Comparison of ENCODE assay signal across 19 cellular contexts in the genomic region with DNA sequence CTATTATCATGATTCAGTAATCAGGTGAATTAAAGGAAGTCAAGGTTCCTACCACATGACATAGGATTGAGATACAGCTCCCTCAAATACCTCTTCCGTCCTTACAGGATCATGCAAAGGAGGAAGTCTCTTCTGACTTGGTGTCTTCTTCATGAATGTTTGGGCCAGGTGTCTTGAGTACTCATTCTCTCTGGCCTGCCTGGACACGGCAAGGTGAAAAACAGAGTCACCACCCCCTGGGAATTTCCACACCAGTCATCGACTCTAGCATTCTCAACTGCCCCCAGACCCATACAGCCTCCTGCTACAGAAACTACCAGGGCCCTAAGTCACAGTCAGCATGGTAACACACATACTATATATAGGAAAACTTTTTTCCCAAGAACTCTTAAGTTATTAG. TPM values are rescaled to one million over a fixed set of nuclear protein-coding genes. Genes with fewer than 3 reads are reported as not detected.
DNase-seq lines count a peak whose midpoint lies in the region; ATAC-seq, FAIRE-seq and TF ChIP-seq lines count a peak whose summit lies in the region.
"Had no signal": no experiment of that assay in that cellular context is flagged by ENCODE, and none has a peak within 500 bp of the region (broad histone marks: within the 10 kb centered on the region; RNA-seq: fewer than 3 reads in every experiment).

No MANE protein-coding gene starts in this region.

- no peak for FAIRE-seq in HepG2 (lab: Jason Lieb, UNC)
- FAIRE-seq: A204.1, GM18507 had no signal

- H3K4me2 ChIP-seq in IMR-90 (ENCODE audit: low read depth, low read length) = no peak overlapping the region
- H3K4me2 ChIP-seq in HepG2 (ENCODE audit: low read depth, low read length) = no peak overlapping the region

- peak overlapping the region; percentile 25; the same call in 1 of the 2 replicates for H2AK5ac ChIP-seq in IMR-90 (ENCODE audit: low read depth, low read length)

- H2BK20ac ChIP-seq in IMR-90 (ENCODE audit: low read depth, low read length) = peak overlapping the region; percentile 53; the same call in 1 of the 2 replicates

- H2AFZ ChIP-seq in IMR-90 (replicated peaks; ENCODE audit: low read length, poor library complexity) (no peak overlapping the region), HepG2 (ENCODE audit: low read length) (no peak overlapping the region)

- H2BK5ac ChIP-seq in IMR-90 (ENCODE audit: low read depth, low read length, poor library complexity, severe bottlenecking) = peak overlapping the region; percentile 86

- no peak overlapping the region for H4K8ac ChIP-seq in IMR-90 (ENCODE audit: low read depth in 2 of 2, low read length in 2 of 2)

- WGBS in IMR-90 (ENCODE audit: extremely low coverage in 2 of 2, insufficient read length in 1 of 2), 2 experiments = 100% methylated on average over 1 of the region's 3 CpGs; no CpG with 5 or more reads in 1 of the 2 experiments
- 93% methylated on average over 3 of the region's 3 CpGs for WGBS in HepG2 (ENCODE audit: low lambda C conversion rate)

- TF ChIP-seq POLR2A in IMR-90 (IDR thresholded peaks at IDR 0.05; ENCODE audit: low read depth, low read length) = no peak
- TF ChIP-seq POLR2A in uterus (IDR thresholded peaks at IDR 0.05) = no peak
- TF ChIP-seq POLR2A in HepG2 (IDR thresholded peaks at IDR 0.05; ENCODE audit: insufficient read depth in 1 of 2, low read depth in 2 of 2, low read length in 2 of 2) = no peak

- H3K4me3 Mint-ChIP-seq in activated naive CD4-positive, alpha-beta T cell treated with anti-CD3 and anti-CD28 coated beads, Interleukin-2, amount 10 ng/mL, durations not matched to agents 7 days and 5 days = no peak overlapping the region

- TF ChIP-seq CTCF in IMR-90 (conservative IDR thresholded peaks at IDR 0.05; ENCODE audit: low read depth, low read length) (no peak), epithelial cell of esophagus (IDR thresholded peaks at IDR 0.05; ENCODE audit: insufficient read depth, low read depth, low read length, missing control alignments) (no peak), uterus (IDR thresholded peaks at IDR 0.05) (no peak), HepG2 (CRISPR knock-in tag; IDR thresholded peaks at IDR 0.05) (no peak)

- H4K5ac ChIP-seq in IMR-90 (ENCODE audit: low read depth, low read length) = no peak overlapping the region

- BruUV-seq in IMR-90 (replicated peaks; lab: Mats Ljungman, UMichigan) = no TSS peak
- BruUV-seq in HepG2 (replicated peaks; lab: Mats Ljungman, UMichigan) = no TSS peak

- H3K4me1 Mint-ChIP-seq in activated naive CD4-positive, alpha-beta T cell treated with anti-CD3 and anti-CD28 coated beads, Interleukin-2, amount 10 ng/mL, durations not matched to agents 7 days and 5 days = no peaks in the 10 kb centered on the region

- H2BK15ac ChIP-seq in IMR-90 (ENCODE audit: low read depth, low read length) = peak overlapping the region; percentile 67; the same call in 2 of the 3 replicates

- no peak overlapping the region for H3K9ac ChIP-seq in IMR-90 (ENCODE audit: low read depth, low read length)
- H3K9ac ChIP-seq in HepG2 (ENCODE audit: insufficient read depth, low read depth, low read length) = no peak overlapping the region

- no peak for TF ChIP-seq EP300 in HepG2 (IDR thresholded peaks at IDR 0.05; ENCODE audit: low read depth in 2 of 2, low read length in 2 of 2)
- TF ChIP-seq EP300 in HepG2 (CRISPR knock-in tag; IDR thresholded peaks at IDR 0.05; ENCODE audit: borderline replicate concordance) = no peak

- H3K27ac ChIP-seq in IMR-90 (ENCODE audit: insufficient read depth, low read length) (peak overlapping the region; percentile 7; the same call in 1 of the 2 replicates), uterus (peak overlapping the region; percentile 77 to 85), HepG2 (ENCODE audit: extremely low read length, insufficient read depth, low read length) (no peak overlapping the region)
- H3K27ac ChIP-seq: Peyer's patch had no signal

- TF ChIP-seq RAD21 in IMR-90 (IDR thresholded peaks at IDR 0.05; ENCODE audit: low read length) = no peak
- TF ChIP-seq RAD21 in HepG2 (CRISPR knock-in tag; IDR thresholded peaks at IDR 0.05) = no peak

- H3K9me3 ChIP-seq in IMR-90 (ENCODE audit: control insufficient read depth, insufficient read depth, low read length) (peaks cover 5% of the 10 kb centered on the region; the same call in 1 of the 2 replicates), uterus (no peaks in the 10 kb centered on the region), HepG2 (ENCODE audit: low read length) (no peaks in the 10 kb centered on the region)
- H3K9me3 ChIP-seq: Caco-2, Peyer's patch had no signal

- H3K4ac ChIP-seq in IMR-90 (ENCODE audit: low read depth, low read length) = peak overlapping the region; percentile 53

- POLR2A ChIA-PET in IMR-90 (lab: Charles Lee; ENCODE audit: unreplicated experiment) (interaction anchor here (0.5 kb wide), 1 partner anchor 13 kb away, joined by 3 read pairs; no protein-coding TSS in a partner anchor), HepG2 (lab: Yijun Ruan, JAX) (no interaction called here)

- H3K56ac ChIP-seq in IMR-90 (ENCODE audit: extremely low read depth, insufficient read depth, low read length) = no peak overlapping the region

- dilution Hi-C loops in IMR-90 (cut with HindIII; ENCODE audit: low sequenced_read_pairs, unreplicated experiment) = no loop called here

- no peak for ATAC-seq in activated naive CD4-positive, alpha-beta T cell treated with anti-CD3 and anti-CD28 coated beads, Interleukin-2, amount 50 U/mL, for 72 hours
- ATAC-seq in IMR-90 (ENCODE audit: low read depth) (no peak), HepG2 (no peak)

- H3K9me3 Mint-ChIP-seq in activated naive CD4-positive, alpha-beta T cell treated with anti-CD3 and anti-CD28 coated beads, Interleukin-2, amount 50 U/mL, for 72 hours = no peaks in the 10 kb centered on the region
- H3K9me3 Mint-ChIP-seq in activated naive CD4-positive, alpha-beta T cell treated with anti-CD3 and anti-CD28 coated beads, Interleukin-2, amount 10 ng/mL, durations not matched to agents 7 days and 5 days = no peaks in the 10 kb centered on the region

- H3K4me1 ChIP-seq in IMR-90 (ENCODE audit: control insufficient read depth, insufficient read depth, low read length) (peaks cover 41% of the 10 kb centered on the region), uterus (peaks cover 0 to 14% of the 10 kb centered on the region in 2 donors), HepG2 (ENCODE audit: insufficient read depth, low read length) (no peaks in the 10 kb centered on the region)
- H3K4me1 ChIP-seq: Caco-2, Peyer's patch had no signal

- no peak overlapping the region for H2AK9ac ChIP-seq in IMR-90 (replicated peaks; ENCODE audit: low read depth, low read length, poor library complexity)

- intact Hi-C loops in IMR-90 (cut with micrococcal nuclease) = loop anchor here (5.0 kb wide), 1 partner anchor 40 kb away; no protein-coding TSS in a partner anchor
- intact Hi-C loops in uterus (cut with DNase I; ENCODE audit: low total_unique reads) = no loop called here
- intact Hi-C loops in HepG2 (cut with micrococcal nuclease; ENCODE audit: unreplicated experiment) = no loop called here

- H3K36me3 Mint-ChIP-seq in activated naive CD4-positive, alpha-beta T cell treated with anti-CD3 and anti-CD28 coated beads, Interleukin-2, amount 50 U/mL, for 72 hours = peaks cover 0 to 5% of the 10 kb centered on the region in 2 donors
- peaks cover 24% of the 10 kb centered on the region for H3K36me3 Mint-ChIP-seq in activated naive CD4-positive, alpha-beta T cell treated with anti-CD3 and anti-CD28 coated beads, Interleukin-2, amount 10 ng/mL, durations not matched to agents 7 days and 5 days

- H3K18ac ChIP-seq in IMR-90 (ENCODE audit: low read depth, low read length) = no peak overlapping the region; the same call in 1 of the 2 replicates

- H4K91ac ChIP-seq in IMR-90 (ENCODE audit: insufficient read depth, low read depth, low read length) = 0 out of 2 replicates have a peak overlapping the region, but pooled peaks have one; percentile 54

- peaks cover 49% of the 10 kb centered on the region for H3K9me1 ChIP-seq in IMR-90 (ENCODE audit: insufficient read depth, low read length)

- H3K36me3 ChIP-seq in IMR-90 (ENCODE audit: control insufficient read depth, insufficient read depth, low read length) = peaks cover 8% of the 10 kb centered on the region
- H3K36me3 ChIP-seq in uterus = no peaks in the 10 kb centered on the region
- peaks cover 0 to 9% of the 10 kb centered on the region in 2 experiments; a peak in 3 of 5 replicates for H3K36me3 ChIP-seq in HepG2 (replicated peaks in 1 of 2; ENCODE audit: control insufficient read depth in 1 of 2, insufficient read depth in 2 of 2, low read length in 2 of 2)

- H3K79me1 ChIP-seq in IMR-90 (ENCODE audit: low read depth in 1 of 2, low read length in 2 of 2) = peaks cover 20 to 53% of the 10 kb centered on the region in 2 experiments; a peak in 3 of 4 replicates

- peak overlapping the region; percentile 38 for H2BK120ac ChIP-seq in IMR-90 (ENCODE audit: low read depth, low read length)

- no peaks in the 10 kb centered on the region for H3K79me2 ChIP-seq in HepG2 (ENCODE audit: insufficient read depth, low read length)

- H3K4me3 ChIP-seq in IMR-90 (ENCODE audit: insufficient read depth, low read depth, low read length) (no peak overlapping the region), epithelial cell of esophagus (ENCODE audit: low read length) (no peak overlapping the region), uterus (no peak overlapping the region), HepG2 (replicated peaks in 1 of 3; ENCODE audit: insufficient read depth in 1 of 3, low read depth in 2 of 3, low read length in 3 of 3) (no peak overlapping the region)
- H3K4me3 ChIP-seq: Peyer's patch had no signal

- CTCF ChIA-PET in activated naive CD4-positive, alpha-beta T cell treated with anti-CD3 and anti-CD28 coated beads, Interleukin-2, amount 10 ng/mL, durations not matched to agents 7 days and 5 days (lab: Charles Lee) = no interaction called here
- CTCF ChIA-PET in IMR-90 (lab: Yijun Ruan, JAX) = no interaction called here
- CTCF ChIA-PET in HepG2 (lab: Yijun Ruan, JAX; ENCODE audit: low intra/inter-chr PET ratio, low total read pairs) = no interaction called here

- no peaks in the 10 kb centered on the region for H3K27me3 ChIP-seq in IMR-90 (ENCODE audit: control insufficient read depth, insufficient read depth, low read length)
- no peaks in the 10 kb centered on the region for H3K27me3 ChIP-seq in uterus
- no peaks in the 10 kb centered on the region for H3K27me3 ChIP-seq in HepG2 (ENCODE audit: control insufficient read depth in 1 of 2, insufficient read depth in 2 of 2, low read length in 2 of 2)
- H3K27me3 ChIP-seq: Peyer's patch had no signal

- in situ Hi-C loops in IMR-90 (cut with MboI; ENCODE audit: low sequenced_read_pairs) (no loop called here), HepG2 (cut with HindIII; ENCODE audit: extremely low pct_ligation_motif_present, low pct_unique_long_range_greater_than_20kb) (no loop called here)

- peak overlapping the region; percentile 5 to 8 for H3K27ac Mint-ChIP-seq in activated naive CD4-positive, alpha-beta T cell treated with anti-CD3 and anti-CD28 coated beads, Interleukin-2, amount 50 U/mL, for 72 hours
- no peak overlapping the region for H3K27ac Mint-ChIP-seq in activated naive CD4-positive, alpha-beta T cell treated with anti-CD3 and anti-CD28 coated beads, Interleukin-2, amount 10 ng/mL, durations not matched to agents 7 days and 5 days

- no peaks in the 10 kb centered on the region for H3K27me3 Mint-ChIP-seq in activated naive CD4-positive, alpha-beta T cell treated with anti-CD3 and anti-CD28 coated beads, Interleukin-2, amount 10 ng/mL, durations not matched to agents 7 days and 5 days

- no peak overlapping the region for H3K14ac ChIP-seq in IMR-90 (replicated peaks; ENCODE audit: low read depth, low read length)

- DNase-seq in activated naive CD4-positive, alpha-beta T cell treated with anti-CD3 and anti-CD28 coated beads, Interleukin-2, amount 50 U/mL, for 72 hours (ENCODE audit: low spot score in 2 of 2) = no peak
- DNase-seq in activated naive CD4-positive, alpha-beta T cell treated with anti-CD3 and anti-CD28 coated beads, Interleukin-2, amount 10 ng/mL, durations not matched to agents 7 days and 5 days = no peak
- DNase-seq in IMR-90 = no peak
- DNase-seq in epithelial cell of esophagus (ENCODE audit: low read depth) = peak; percentile 70
- DNase-seq in uterus = no peak
- no peak for DNase-seq in HepG2 (ENCODE audit: low spot score)
- DNase-seq in dedifferentiated amniotic fluid mesenchymal stem cell (ENCODE audit: extremely low spot score) = no peak
- no peak for DNase-seq in NCI-H1417 (lab: John Stamatoyannopoulos, UW)
- DNase-seq: Caco-2, DMS53, GOT3, KG1, NCI-H146, NCI-H2081, NCI-H82, Peyer's patch, SHP77 had no signal

- peak overlapping the region; percentile 17; the same call in 1 of the 2 replicates for H3K23ac ChIP-seq in IMR-90 (ENCODE audit: low read depth, low read length)

- no peaks in the 10 kb centered on the region for H4K20me1 ChIP-seq in IMR-90 (ENCODE audit: insufficient read depth, low read length)
- H4K20me1 ChIP-seq in HepG2 (ENCODE audit: insufficient read depth, low read length) = no peaks in the 10 kb centered on the region; the same call in 1 of the 2 replicates

RNA-seq across cellular contexts. Expression of a gene that starts 44.9 kb away (rescaled TPM):
- total RNA-seq in activated naive CD4-positive, alpha-beta T cell treated with anti-CD3 and anti-CD28 coated beads, Interleukin-2, amount 50 U/mL, for 72 hours = under 1 TPM in 1 of 2 donors, not detected in 1; 0.49 TPM
- total RNA-seq in IMR-90 (2012; rRNA removed) = 23.8 and 26.7 TPM in 2 replicates
- 79.3 and 81.8 TPM in 2 replicates for polyA plus RNA-seq in IMR-90 (2012; rRNA removed)
- polyA plus RNA-seq in IMR-90 (2012; cell fraction: cytosol; rRNA removed) = 49.1 and 65.1 TPM in 2 replicates
- polyA plus RNA-seq in IMR-90 (2012; cell fraction: nucleus; rRNA removed; ENCODE audit: low replicate concordance) = 57.1 and 111 TPM in 2 replicates
- 10 to 100 TPM; 18.8 to 70.6 (median 35.1) TPM for total RNA-seq in uterus
- total RNA-seq in HepG2 (2016; rRNA removed; fragmentation: Illumina TruSeq; extraction: Trizol) = 0.18 and 0.20 TPM in 2 replicates
- 0.09 TPM in 1 of 2 replicates, not detected in the other for total RNA-seq in HepG2 (2016; cell fraction: cytosol; rRNA removed; fragmentation: Illumina TruSeq; extraction: Trizol; ENCODE audit: low read depth)
- total RNA-seq in HepG2 (2016; cell fraction: insoluble cytoplasmic fraction; rRNA removed; fragmentation: Illumina TruSeq; extraction: Trizol) = 0.10 and 0.41 TPM in 2 replicates
- 0.06 TPM in 1 of 2 replicates, not detected in the other for total RNA-seq in HepG2 (2016; cell fraction: membrane; rRNA removed; fragmentation: Illumina TruSeq; extraction: Trizol)
- total RNA-seq in HepG2 (2016; cell fraction: nucleus; rRNA removed; fragmentation: Illumina TruSeq; extraction: Trizol) = 0.28 and 0.84 TPM in 2 replicates
- 0.41 and 0.46 TPM in 2 replicates for polyA plus RNA-seq in HepG2 (2011; rRNA removed)
- polyA plus RNA-seq in HepG2 (2011; cell fraction: cytosol; rRNA removed) = 0.32 and 0.35 TPM in 2 replicates
- polyA plus RNA-seq in HepG2 (2011; cell fraction: nucleus; rRNA removed) = 1.4 and 1.5 TPM in 2 replicates
- polyA plus RNA-seq in HepG2 (2012) = 0.27 and 0.68 TPM in 2 replicates
- polyA plus RNA-seq in HepG2 (2016; cell fraction: cytosol; fragmentation: Illumina TruSeq; extraction: Trizol; ENCODE audit: low read depth) = 0.06 TPM in 1 of 2 replicates, not detected in the other
- 0.12 and 0.17 TPM in 2 replicates for polyA plus RNA-seq in HepG2 (2016; cell fraction: insoluble cytoplasmic fraction; fragmentation: Illumina TruSeq; extraction: Trizol; ENCODE audit: low read depth)
- 0.07 and 0.09 TPM in 2 replicates for polyA plus RNA-seq in HepG2 (2016; cell fraction: membrane; fragmentation: Illumina TruSeq; extraction: Trizol; ENCODE audit: low read depth)
- 0.64 and 0.72 TPM in 2 replicates for polyA plus RNA-seq in HepG2 (2016; cell fraction: nucleus; fragmentation: Illumina TruSeq; extraction: Trizol; ENCODE audit: insufficient read depth, low read depth)
- polyA minus RNA-seq in HepG2 (2011; rRNA and poly(A)+ RNA removed; ENCODE audit: low replicate concordance) = 0.44 and 1.1 TPM in 2 replicates
- 0.35 and 0.89 TPM in 2 replicates for polyA minus RNA-seq in HepG2 (2011; cell fraction: cytosol; rRNA and poly(A)+ RNA removed)
- 0.52 and 0.99 TPM in 2 replicates for polyA minus RNA-seq in HepG2 (2011; cell fraction: nucleus; rRNA and poly(A)+ RNA removed)

RNA-seq across cellular contexts. Expression of a gene that starts 55.9 kb away (rescaled TPM):
- 10 to 100 TPM; 30.1 to 47.1 TPM for total RNA-seq in activated naive CD4-positive, alpha-beta T cell treated with anti-CD3 and anti-CD28 coated beads, Interleukin-2, amount 50 U/mL, for 72 hours
- total RNA-seq in IMR-90 (2012; rRNA removed) (38.3 and 39.3 TPM in 2 replicates), uterus (10 to 100 TPM in 3 of 4 donors, 1 to 10 TPM in 1; 2.1 to 33.8 (median 22.3) TPM), HepG2 (2016; rRNA removed; fragmentation: Illumina TruSeq; extraction: Trizol) (18.4 and 21.3 TPM in 2 replicates)
- polyA plus RNA-seq in IMR-90 (2012; rRNA removed) (30.0 and 34.4 TPM in 2 replicates), HepG2 (2011; rRNA removed) (25.4 and 29.6 TPM in 2 replicates)
- polyA plus RNA-seq in IMR-90 (2012; cell fraction: cytosol; rRNA removed) = 20.5 and 23.7 TPM in 2 replicates
- 51.1 and 52.7 TPM in 2 replicates for polyA plus RNA-seq in IMR-90 (2012; cell fraction: nucleus; rRNA removed; ENCODE audit: low replicate concordance)
- total RNA-seq in HepG2 (2016; cell fraction: cytosol; rRNA removed; fragmentation: Illumina TruSeq; extraction: Trizol; ENCODE audit: low read depth) = 3.5 TPM in 2 replicates
- 19.8 and 20.9 TPM in 2 replicates for total RNA-seq in HepG2 (2016; cell fraction: insoluble cytoplasmic fraction; rRNA removed; fragmentation: Illumina TruSeq; extraction: Trizol)
- total RNA-seq in HepG2 (2016; cell fraction: membrane; rRNA removed; fragmentation: Illumina TruSeq; extraction: Trizol) = 9.2 and 9.5 TPM in 2 replicates
- total RNA-seq in HepG2 (2016; cell fraction: nucleus; rRNA removed; fragmentation: Illumina TruSeq; extraction: Trizol) = 26.2 and 29.2 TPM in 2 replicates
- 24.2 and 28.0 TPM in 2 replicates for polyA plus RNA-seq in HepG2 (2011; cell fraction: cytosol; rRNA removed)
- polyA plus RNA-seq in HepG2 (2011; cell fraction: nucleus; rRNA removed) = 48.2 and 52.6 TPM in 2 replicates
- 12.5 and 16.0 TPM in 2 replicates for polyA plus RNA-seq in HepG2 (2012)
- polyA plus RNA-seq in HepG2 (2016; cell fraction: cytosol; fragmentation: Illumina TruSeq; extraction: Trizol; ENCODE audit: low read depth) = 1.2 TPM in 2 replicates
- 14.8 and 15.3 TPM in 2 replicates for polyA plus RNA-seq in HepG2 (2016; cell fraction: insoluble cytoplasmic fraction; fragmentation: Illumina TruSeq; extraction: Trizol; ENCODE audit: low read depth)
- 4.1 and 4.7 TPM in 2 replicates for polyA plus RNA-seq in HepG2 (2016; cell fraction: membrane; fragmentation: Illumina TruSeq; extraction: Trizol; ENCODE audit: low read depth)
- 26.0 and 27.0 TPM in 2 replicates for polyA plus RNA-seq in HepG2 (2016; cell fraction: nucleus; fragmentation: Illumina TruSeq; extraction: Trizol; ENCODE audit: insufficient read depth, low read depth)
- 135 and 167 TPM in 2 replicates for polyA minus RNA-seq in HepG2 (2011; rRNA and poly(A)+ RNA removed; ENCODE audit: low replicate concordance)
- 14.9 and 19.7 TPM in 2 replicates for polyA minus RNA-seq in HepG2 (2011; cell fraction: cytosol; rRNA and poly(A)+ RNA removed)
- polyA minus RNA-seq in HepG2 (2011; cell fraction: nucleus; rRNA and poly(A)+ RNA removed) = 60.0 and 62.0 TPM in 2 replicates

RNA-seq across cellular contexts. Expression of a gene that starts 56.0 kb away (rescaled TPM):
- total RNA-seq in activated naive CD4-positive, alpha-beta T cell treated with anti-CD3 and anti-CD28 coated beads, Interleukin-2, amount 50 U/mL, for 72 hours = 10 to 100 TPM; 74.1 to 94.5 TPM
- total RNA-seq in IMR-90 (2012; rRNA removed) (37.1 and 39.7 TPM in 2 replicates), uterus (100 to 1,000 TPM in 1 of 4 donors, 10 to 100 TPM in 2, 1 to 10 TPM in 1; 6.4 to 116 (median 46.6) TPM), HepG2 (2016; rRNA removed; fragmentation: Illumina TruSeq; extraction: Trizol) (44.4 and 70.8 TPM in 2 replicates)
- polyA plus RNA-seq in IMR-90 (2012; rRNA removed) (33.3 and 45.5 TPM in 2 replicates), HepG2 (2011; rRNA removed) (26.2 and 31.0 TPM in 2 replicates)
- polyA plus RNA-seq in IMR-90 (2012; cell fraction: cytosol; rRNA removed) = 3.9 and 9.4 TPM in 2 replicates
- 1.9 and 19.2 TPM in 2 replicates for polyA plus RNA-seq in IMR-90 (2012; cell fraction: nucleus; rRNA removed; ENCODE audit: low replicate concordance)
- 6.5 and 7.9 TPM in 2 replicates for total RNA-seq in HepG2 (2016; cell fraction: cytosol; rRNA removed; fragmentation: Illumina TruSeq; extraction: Trizol; ENCODE audit: low read depth)
- 47.2 and 70.6 TPM in 2 replicates for total RNA-seq in HepG2 (2016; cell fraction: insoluble cytoplasmic fraction; rRNA removed; fragmentation: Illumina TruSeq; extraction: Trizol)
- 22.9 and 29.1 TPM in 2 replicates for total RNA-seq in HepG2 (2016; cell fraction: membrane; rRNA removed; fragmentation: Illumina TruSeq; extraction: Trizol)
- 23.9 and 25.1 TPM in 2 replicates for total RNA-seq in HepG2 (2016; cell fraction: nucleus; rRNA removed; fragmentation: Illumina TruSeq; extraction: Trizol)
- 14.5 and 24.4 TPM in 2 replicates for polyA plus RNA-seq in HepG2 (2011; cell fraction: cytosol; rRNA removed)
- polyA plus RNA-seq in HepG2 (2011; cell fraction: nucleus; rRNA removed) = 9.2 and 12.3 TPM in 2 replicates
- polyA plus RNA-seq in HepG2 (2012) = 25.9 and 41.2 TPM in 2 replicates
- 7.5 and 8.5 TPM in 2 replicates for polyA plus RNA-seq in HepG2 (2016; cell fraction: cytosol; fragmentation: Illumina TruSeq; extraction: Trizol; ENCODE audit: low read depth)
- polyA plus RNA-seq in HepG2 (2016; cell fraction: insoluble cytoplasmic fraction; fragmentation: Illumina TruSeq; extraction: Trizol; ENCODE audit: low read depth) = 72.6 and 86.3 TPM in 2 replicates
- polyA plus RNA-seq in HepG2 (2016; cell fraction: membrane; fragmentation: Illumina TruSeq; extraction: Trizol; ENCODE audit: low read depth) = 20.0 and 20.7 TPM in 2 replicates
- 34.0 and 37.4 TPM in 2 replicates for polyA plus RNA-seq in HepG2 (2016; cell fraction: nucleus; fragmentation: Illumina TruSeq; extraction: Trizol; ENCODE audit: insufficient read depth, low read depth)
- polyA minus RNA-seq in HepG2 (2011; rRNA and poly(A)+ RNA removed; ENCODE audit: low replicate concordance) = 7.2 and 30.7 TPM in 2 replicates
- polyA minus RNA-seq in HepG2 (2011; cell fraction: cytosol; rRNA and poly(A)+ RNA removed) = 20.0 TPM in 2 replicates
- 15.7 and 17.8 TPM in 2 replicates for polyA minus RNA-seq in HepG2 (2011; cell fraction: nucleus; rRNA and poly(A)+ RNA removed)

Comparison
In these comparisons a context has a peak if more than half of its experiments do, and no peak if none do; other contexts are left out.
1. RNA of a gene that starts 44.9 kb away (total RNA-seq): 18.8 to 70.6 TPM in uterus and 23.8 to 26.7 TPM in IMR-90; 0.49 TPM in activated naive CD4-positive, alpha-beta T cell treated with anti-CD3 and anti-CD28 coated beads, Interleukin-2, amount 50 U/mL, for 72 hours and 0.06 to 0.84 TPM in HepG2; every median in the first group is over 10 times any median in the second.